ENCODE assay signal across 27 cellular contexts in genomic region chr12:132246997-132247717, GRCh38.
"Had no signal": no experiment of that assay in that cellular context is flagged by ENCODE, and none has a peak within 500 bp of the region (broad histone marks: within the 10 kb centered on the region; RNA-seq: fewer than 3 reads in every experiment).

No MANE protein-coding gene starts in this region.

- ATAC-seq: activated CD4-positive, CD25-positive, alpha-beta regulatory T cell treated with anti-CD3 and anti-CD28 coated beads, Interleukin-2, amount 50 U/mL, for 24 hours; pancreas; psoas muscle; stimulated activated naive B cell treated with anti-CD40 and anti-IgM and Interleukin-4, amounts not matched to agents 10 μg/mL and 1 μg/mL and 100 μg/mL, for 72 hours had no signal

- DNase-seq: activated CD4-positive, alpha-beta T cell treated with anti-CD3 and anti-CD28 coated beads for 48 hours; activated CD4-positive, alpha-beta T cell treated with anti-CD3 and anti-CD28 coated beads, Interleukin-2, amount 50 U/mL, for 48 hours; activated CD8-positive, alpha-beta memory T cell treated with anti-CD3 and anti-CD28 coated beads for 24 hours; activated gamma-delta T cell; activated naive CD4-positive, alpha-beta T cell treated with anti-CD3 and anti-CD28 coated beads, Interleukin-2, amount 10 ng/mL, durations not matched to agents 7 days and 5 days; amygdala; central memory CD4-positive, alpha-beta T cell; foreskin fibroblast; mesenchymal stem cell; psoas muscle; sigmoid colon; small intestine; stimulated activated CD4-positive, alpha-beta T cell treated with anti-CD3 and anti-CD28 coated beads, Interleukin-1b, Interleukin-23, amount 100 ng/mL, for 48 hours; stimulated activated CD4-positive, alpha-beta T cell treated with anti-CD3 and anti-CD28 coated beads, Interleukin-4, amount 100 ng/mL, for 4 hours; stimulated activated CD8-positive, alpha-beta memory T cell treated with anti-CD3 and anti-CD28 coated beads, Interleukin-4, amount 100 ng/mL, for 48 hours; stimulated activated naive B cell treated with anti-CD40 and anti-IgM and Interleukin-4, amounts not matched to agents 10 μg/mL and 1 μg/mL and 100 μg/mL, for 72 hours; SW 1271; T-helper 9 cell had no signal

- H3K4me3 ChIP-seq: breast epithelium, heart left ventricle, pancreas, psoas muscle, sigmoid colon, tibial nerve had no signal

- H3K4me1 ChIP-seq: breast epithelium, heart left ventricle, pancreas, psoas muscle, sigmoid colon, tibial nerve had no signal

- H3K27ac ChIP-seq: breast epithelium, heart left ventricle, pancreas, psoas muscle, sigmoid colon, tibial nerve, VCaP had no signal

- H3K9me3 ChIP-seq: breast epithelium, heart left ventricle, pancreas, psoas muscle, sigmoid colon, tibial nerve had no signal

- H3K27me3 ChIP-seq: pancreas, sigmoid colon, tibial nerve had no signal

- FAIRE-seq: endothelial cell of umbilical vein, islet of Langerhans, pancreas, small intestine, TTC549 had no signal

- H3K36me3 ChIP-seq: breast epithelium, heart left ventricle, pancreas, sigmoid colon, tibial nerve had no signal
